ENCODE assay signal across 9 cellular contexts in genomic region chr12:120689397-120690082, GRCh38. TPM values are rescaled to one million over a fixed set of nuclear protein-coding genes. Genes with fewer than 3 reads are reported as not detected.
DNase-seq lines count a peak whose midpoint lies in the region; ATAC-seq and TF ChIP-seq lines count a peak whose summit lies in the region.
"Had no signal": no experiment of that assay in that cellular context is flagged by ENCODE, and none has a peak within 500 bp of the region (broad histone marks: within the 10 kb centered on the region; RNA-seq: fewer than 3 reads in every experiment).

No MANE protein-coding gene starts in this region.

- H3K27me3 ChIP-seq in heart left ventricle (no peaks in the 10 kb centered on the region), transverse colon (no peaks in the 10 kb centered on the region)

- H3K9me3 Mint-ChIP-seq in activated naive CD8-positive, alpha-beta T cell treated with anti-CD3 and anti-CD28 coated beads, Interleukin-2, amount 10 ng/mL, durations not matched to agents 7 days and 5 days = no peaks in the 10 kb centered on the region

- H3K4me3 Mint-ChIP-seq in activated naive CD8-positive, alpha-beta T cell treated with anti-CD3 and anti-CD28 coated beads, Interleukin-2, amount 10 ng/mL, durations not matched to agents 7 days and 5 days = peak overlapping the region; percentile 90

- H3K9me3 ChIP-seq in heart left ventricle (no peaks in the 10 kb centered on the region), transverse colon (no peaks in the 10 kb centered on the region)

- TF ChIP-seq CTCF in heart left ventricle (IDR thresholded peaks at IDR 0.05) (no peak), transverse colon (IDR thresholded peaks at IDR 0.05) (no peak)

- in situ Hi-C loops in transverse colon (cut with MboI; ENCODE audit: low pct_ligation_motif_present in 1 of 4, low pct_unique_long_range_greater_than_20kb in 1 of 4, low sequenced_read_pairs in 3 of 4) (no loop called here), KBM-7 (cut with MboI; ENCODE audit: low pct_unique_long_range_greater_than_20kb, low sequenced_read_pairs) (no loop called here)

- H3K36me3 Mint-ChIP-seq in activated naive CD8-positive, alpha-beta T cell treated with anti-CD3 and anti-CD28 coated beads, Interleukin-2, amount 10 ng/mL, durations not matched to agents 7 days and 5 days = peaks cover 8% of the 10 kb centered on the region

- H3K27ac Mint-ChIP-seq in activated naive CD8-positive, alpha-beta T cell treated with anti-CD3 and anti-CD28 coated beads, Interleukin-2, amount 10 ng/mL, durations not matched to agents 7 days and 5 days = no peak overlapping the region

- H3K4me3 ChIP-seq in heart left ventricle = peak overlapping the region; percentile 17 to 98 (median 90)
- H3K4me3 ChIP-seq in transverse colon = peak overlapping the region in 3 of 4 donors; percentile 75 to 99 (median 83)

- WGBS in heart left ventricle, 4 donors = 61 to 73% (median 64%) methylated on average over 6 of the region's 6 CpGs
- 53 to 100% methylated on average over 1 to 6 of the region's 6 CpGs for WGBS in transverse colon (ENCODE audit: low coverage in 1 of 2), 2 donors

- H3K27me3 Mint-ChIP-seq in activated naive CD8-positive, alpha-beta T cell treated with anti-CD3 and anti-CD28 coated beads, Interleukin-2, amount 10 ng/mL, durations not matched to agents 7 days and 5 days = no peaks in the 10 kb centered on the region

- POLR2A ChIA-PET in activated naive CD8-positive, alpha-beta T cell treated with anti-CD3 and anti-CD28 coated beads, Interleukin-2, amount 10 ng/mL, durations not matched to agents 7 days and 5 days (lab: Charles Lee) = interaction anchor here (1.3 to 1.5 kb wide), 2 partner anchors 22 to 32 kb away, joined by 3 read pairs; no protein-coding TSS in a partner anchor

- intact Hi-C loops in heart left ventricle (cut with DNase I) (loop anchor here in 7 of 10 donors (2.0 to 5.0 kb wide), 4 partner anchors 21 to 42 kb away; partner anchors contain the start of gene UNC119B (in 1 of the 7)), Right ventricle myocardium inferior (cut with DNase I) (loop anchor here (5.0 kb wide), 1 partner anchor 162 kb away; the partner anchor contains the start of gene COQ5), transverse colon (cut with DNase I; ENCODE audit: low total_unique reads) (no loop called here)

- H3K36me3 ChIP-seq in heart left ventricle = peaks cover 0 to 19% (median 7%) of the 10 kb centered on the region in 9 donors
- H3K36me3 ChIP-seq in transverse colon = peaks cover 0 to 7% (median under 1%) of the 10 kb centered on the region in 4 donors

- TF ChIP-seq POLR2A in heart left ventricle (IDR thresholded peaks at IDR 0.05) (no peak), transverse colon (IDR thresholded peaks at IDR 0.05) (no peak)

- DNase-seq in heart left ventricle = no peak
- DNase-seq in Right ventricle myocardium inferior (ENCODE audit: missing footprints) = no peak
- DNase-seq in activated naive CD8-positive, alpha-beta T cell treated with anti-CD3 and anti-CD28 coated beads, Interleukin-2, amount 10 ng/mL, durations not matched to agents 7 days and 5 days = no peak
- DNase-seq in iris pigment epithelial cell (ENCODE audit: low read depth) = peak; percentile 26
- no peak for DNase-seq in transverse colon
- no peak for DNase-seq in KBM-7
- no peak for DNase-seq in DMS79 treated with DMSO at 0.1 percent for 48 hours (lab: John Stamatoyannopoulos, UW)
- DNase-seq: NCI-H2107 had no signal

- no peak for TF ChIP-seq EP300 in transverse colon (IDR thresholded peaks at IDR 0.05; ENCODE audit: low read depth)

- ATAC-seq in heart left ventricle = no peak
- ATAC-seq in Right ventricle myocardium inferior = no peak
- ATAC-seq in activated naive CD8-positive, alpha-beta T cell treated with anti-CD3 and anti-CD28 coated beads, Interleukin-2, amount 10 ng/mL, durations not matched to agents 7 days and 5 days (ENCODE audit: low read depth) = no peak
- no peak for ATAC-seq in GM19455 (IDR thresholded peaks at IDR 0.05; ENCODE audit: unreplicated experiment)

- H3K27ac ChIP-seq in heart left ventricle (peak overlapping the region; percentile 20 to 95 (median 91)), transverse colon (peak overlapping the region; percentile 94 to 98 (median 96))

- H3K4me1 ChIP-seq in heart left ventricle (peaks cover 0 to 75% (median 64%) of the 10 kb centered on the region in 12 donors), transverse colon (peaks cover 40 to 66% (median 52%) of the 10 kb centered on the region in 4 donors)

- peaks cover 47% of the 10 kb centered on the region for H3K4me1 Mint-ChIP-seq in activated naive CD8-positive, alpha-beta T cell treated with anti-CD3 and anti-CD28 coated beads, Interleukin-2, amount 10 ng/mL, durations not matched to agents 7 days and 5 days

RNA-seq across cellular contexts. Expression of gene MLEC, which starts 2.6 kb away (rescaled TPM):
- total RNA-seq in heart left ventricle (100 to 1,000 TPM in 7 of 9 donors, 10 to 100 TPM in 2; 91.0 to 150 (median 117) TPM), Right ventricle myocardium inferior (128 TPM), transverse colon (100 to 1,000 TPM in 3 of 4 donors, 10 to 100 TPM in 1; 75.6 to 153 (median 130) TPM)
- polyA plus RNA-seq in heart left ventricle = 100 to 1,000 TPM in 1 of 2 donors, 10 to 100 TPM in 1; 39.2 to 111 TPM
- 10 to 100 TPM; 64.5 to 76.1 TPM for total RNA-seq in activated naive CD8-positive, alpha-beta T cell treated with anti-CD3 and anti-CD28 coated beads, Interleukin-2, amount 10 ng/mL, durations not matched to agents 7 days and 5 days

RNA-seq across cellular contexts. Expression of gene UNC119B, which starts 20.7 kb away (rescaled TPM):
- total RNA-seq in heart left ventricle (10 to 100 TPM in 6 of 9 donors, 1 to 10 TPM in 3; 9.1 to 12.6 (median 10.7) TPM), Right ventricle myocardium inferior (14.0 TPM), transverse colon (10 to 100 TPM in 3 of 4 donors, 1 to 10 TPM in 1; 9.8 to 25.4 (median 21.5) TPM)
- 10 to 100 TPM in 1 of 2 donors, 1 to 10 TPM in 1; 3.9 to 13.7 TPM for polyA plus RNA-seq in heart left ventricle
- 10 to 100 TPM; 19.5 to 23.7 TPM for total RNA-seq in activated naive CD8-positive, alpha-beta T cell treated with anti-CD3 and anti-CD28 coated beads, Interleukin-2, amount 10 ng/mL, durations not matched to agents 7 days and 5 days

RNA-seq across cellular contexts. Expression of gene ACADS, which starts 36.1 kb away (rescaled TPM):
- total RNA-seq in heart left ventricle = 100 to 1,000 TPM in 2 of 9 donors, 10 to 100 TPM in 7; 56.7 to 213 (median 78.8) TPM
- 10 to 100 TPM; 59.6 to 98.7 TPM for polyA plus RNA-seq in heart left ventricle
- total RNA-seq in Right ventricle myocardium inferior = 108 TPM
- 10 to 100 TPM; 17.1 to 22.0 TPM for total RNA-seq in activated naive CD8-positive, alpha-beta T cell treated with anti-CD3 and anti-CD28 coated beads, Interleukin-2, amount 10 ng/mL, durations not matched to agents 7 days and 5 days
- total RNA-seq in transverse colon = 100 to 1,000 TPM; 224 to 338 (median 297) TPM

RNA-seq across cellular contexts. Expression of gene CABP1, which starts 49.1 kb away (rescaled TPM):
- total RNA-seq in heart left ventricle (1 to 10 TPM; 2.4 to 9.1 (median 3.8) TPM), Right ventricle myocardium inferior (5.5 TPM), transverse colon (1 to 10 TPM in 2 of 4 donors, under 1 TPM in 1, not detected in 1; 0.60 to 7.5 (median 4.4) TPM)
- 1 to 10 TPM; 2.9 to 9.9 TPM for polyA plus RNA-seq in heart left ventricle
- total RNA-seq in activated naive CD8-positive, alpha-beta T cell treated with anti-CD3 and anti-CD28 coated beads, Interleukin-2, amount 10 ng/mL, durations not matched to agents 7 days and 5 days = 1 to 10 TPM; 1.4 to 1.7 TPM
